16 cellular contexts compared by ENCODE assay signal in the genomic region with DNA sequence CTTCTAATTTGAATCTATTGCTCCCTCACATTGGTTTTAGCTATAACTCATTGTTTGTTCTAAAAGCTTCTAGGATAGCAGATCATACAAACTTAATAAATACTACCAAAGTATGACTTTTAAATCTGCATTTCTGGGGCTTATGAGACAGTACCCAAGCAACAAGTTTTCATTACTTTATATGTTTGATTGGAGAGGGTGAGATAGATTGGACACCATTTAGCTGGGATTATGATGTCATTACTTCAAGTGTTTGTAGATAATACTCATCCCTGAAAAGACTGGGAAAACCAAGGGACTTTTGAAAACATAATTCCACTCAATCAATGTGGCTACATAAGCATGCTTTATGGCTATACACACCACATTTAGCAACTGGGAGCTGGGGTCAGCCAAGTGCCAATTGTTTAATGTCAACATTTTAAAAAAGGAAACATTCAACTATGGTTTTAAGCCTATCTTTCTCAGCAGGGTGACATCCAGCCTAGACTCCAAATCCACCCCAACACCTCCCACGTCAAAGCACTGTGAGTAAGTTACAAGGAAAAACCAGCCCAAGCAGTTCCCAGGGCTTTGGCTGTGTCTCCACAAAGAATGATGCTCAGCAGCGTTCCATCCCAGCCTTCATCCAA.
DNase-seq lines count a peak whose midpoint lies in the region; ATAC-seq, FAIRE-seq and TF ChIP-seq lines count a peak whose summit lies in the region.
"Had no signal": no experiment of that assay in that cellular context is flagged by ENCODE, and none has a peak within 500 bp of the region (broad histone marks: within the 10 kb centered on the region; RNA-seq: fewer than 3 reads in every experiment).

No MANE protein-coding gene starts in this region.

- in situ Hi-C loops in GM23248 (cut with MboI) = no loop called here

- peaks cover 31% of the 10 kb centered on the region for H3K4me1 ChIP-seq in GM23248 (ENCODE audit: insufficient read depth)
- no peaks in the 10 kb centered on the region for H3K4me1 ChIP-seq in tibial nerve
- H3K4me1 ChIP-seq: BLaER1 had no signal

- peaks cover 0 to 10% of the 10 kb centered on the region in 2 donors for H3K27me3 Mint-ChIP-seq in T-cell

- 17 to 22% methylated on average over 2 of the region's 2 CpGs for WGBS in GM23248 (ENCODE audit: low coverage in 1 of 2, low lambda C conversion rate in 2 of 2, missing lambda C conversion rate in 2 of 2), 2 experiments
- WGBS in tibial nerve, 2 donors = 48 to 63% methylated on average over 2 of the region's 2 CpGs

- TF ChIP-seq EP300 in tibial nerve (IDR thresholded peaks at IDR 0.05) = no peak

- peak overlapping the region; percentile 39 for H3K4me2 ChIP-seq in GM23248 (ENCODE audit: unreplicated experiment)
- H3K4me2 ChIP-seq: BLaER1 had no signal

- no peaks in the 10 kb centered on the region for H3K4me1 Mint-ChIP-seq in T-cell
- H3K4me1 Mint-ChIP-seq: H9 had no signal

- no peak overlapping the region for H3K4me3 ChIP-seq in AG04450 (ENCODE audit: low read depth, low read length)
- no peak overlapping the region for H3K4me3 ChIP-seq in GM23248
- H3K4me3 ChIP-seq in tibial nerve = no peak overlapping the region
- H3K4me3 ChIP-seq: BLaER1 had no signal

- no peaks in the 10 kb centered on the region for H3K36me3 ChIP-seq in GM23248 (ENCODE audit: low read depth)
- H3K36me3 ChIP-seq in tibial nerve = no peaks in the 10 kb centered on the region
- H3K36me3 ChIP-seq: BLaER1 had no signal

- no peak for FAIRE-seq in RCC 7860 (lab: Jason Lieb, UNC)
- FAIRE-seq: GM18507 had no signal

- H3K27ac Mint-ChIP-seq in T-cell = no peak overlapping the region
- H3K27ac Mint-ChIP-seq: activated naive CD8-positive, alpha-beta T cell; H9 had no signal

- H3F3A ChIP-seq in GM23248 (ENCODE audit: insufficient read depth) = peaks cover 42% of the 10 kb centered on the region

- H2AFZ ChIP-seq in GM23248 = no peak overlapping the region

- peaks cover 0 to 7% (median 3%) of the 10 kb centered on the region in 3 donors for H3K9me3 Mint-ChIP-seq in T-cell
- H3K9me3 Mint-ChIP-seq: H9 had no signal

- no peaks in the 10 kb centered on the region for H3K9me2 ChIP-seq in GM23248 (ENCODE audit: insufficient read depth)

- H3K9me3 ChIP-seq in AG04450 (ENCODE audit: control insufficient read depth, insufficient read depth, low read length) (no peaks in the 10 kb centered on the region), GM23248 (ENCODE audit: low read depth) (no peaks in the 10 kb centered on the region), tibial nerve (no peaks in the 10 kb centered on the region)
- H3K9me3 ChIP-seq: BLaER1 had no signal

- H3K27me3 ChIP-seq in AG04450 (ENCODE audit: control insufficient read depth, insufficient read depth, low read length) (no peaks in the 10 kb centered on the region), GM23248 (replicated peaks; ENCODE audit: insufficient read depth) (no peaks in the 10 kb centered on the region), tibial nerve (no peaks in the 10 kb centered on the region)
- H3K27me3 ChIP-seq: BLaER1, foreskin keratinocyte had no signal

- no peak overlapping the region for H3K4me3 Mint-ChIP-seq in T-cell
- H3K4me3 Mint-ChIP-seq: activated naive CD8-positive, alpha-beta T cell; H9 had no signal

- no peaks in the 10 kb centered on the region for H3K79me2 ChIP-seq in GM23248 (ENCODE audit: insufficient read depth)

- no peak for TF ChIP-seq POLR2A in tibial nerve (IDR thresholded peaks at IDR 0.05)

- CTCF ChIA-PET in AG04450 (lab: Charles Lee) = interaction anchor here (1.0 kb wide), 1 partner anchor 134 kb away, joined by 3 read pairs; no protein-coding TSS in a partner anchor
- CTCF ChIA-PET in T-cell (lab: Charles Lee) = no interaction called here

- POLR2A ChIA-PET in AG04450 (lab: Yijun Ruan, JAX) = no interaction called here
- POLR2A ChIA-PET in T-cell (lab: Charles Lee) = no interaction called here

- no peaks in the 10 kb centered on the region for H4K20me1 ChIP-seq in GM23248 (ENCODE audit: insufficient read depth)
- H4K20me1 ChIP-seq: BLaER1 had no signal

- TF ChIP-seq CTCF in AG04450 (IDR thresholded peaks at IDR 0.05; ENCODE audit: low read depth, low read length) (no peak), tibial nerve (IDR thresholded peaks at IDR 0.05) (no peak)

- ATAC-seq in T-cell (replicated peaks in 1 of 4) = no peak
- ATAC-seq: foreskin keratinocyte had no signal

- H3K27ac ChIP-seq in AG04450 (ENCODE audit: low read depth, low read length) (no peak overlapping the region), GM23248 (peak overlapping the region; percentile 63), tibial nerve (no peak overlapping the region)
- H3K27ac ChIP-seq: BLaER1, foreskin keratinocyte had no signal

- DNase-seq in AG04450 (ENCODE audit: low read depth, low spot score) = peak; percentile 78
- peak; percentile 90 for DNase-seq in GM23248
- DNase-seq in astrocyte of the hippocampus (ENCODE audit: low read depth, low spot score) = peak; percentile 60
- DNase-seq in iris pigment epithelial cell (ENCODE audit: low read depth) = peak; percentile 86
- no peak for DNase-seq in T-cell
- DNase-seq in NCI-H446 treated with DMSO at 0.1 percent for 48 hours (lab: John Stamatoyannopoulos, UW) = no peak
- DNase-seq in RCC 7860 (ENCODE audit: low spot score) = no peak
- no peak for DNase-seq in tibial nerve (ENCODE audit: low spot score in 2 of 2)
- DNase-seq: activated CD4-positive, alpha-beta T cell treated with anti-CD3 and anti-CD28 coated beads for 1 hour; foreskin keratinocyte; H9; stimulated activated CD8-positive, alpha-beta memory T cell treated with anti-CD3 and anti-CD28 coated beads, Interleukin-4, amount 100 ng/mL, for 48 hours; trophoblast cell had no signal

- H3K9ac ChIP-seq in GM23248 = peak overlapping the region; percentile 30; the same call in 1 of the 2 replicates
- H3K9ac ChIP-seq: BLaER1 had no signal

- no peaks in the 10 kb centered on the region for H3K36me3 Mint-ChIP-seq in T-cell
- H3K36me3 Mint-ChIP-seq: activated naive CD8-positive, alpha-beta T cell had no signal

Comparison
In these comparisons a context has a peak if more than half of its experiments do, and no peak if none do; other contexts are left out.
1. DNase-seq: peak in AG04450 (single experiment), GM23248 (single experiment), astrocyte of the hippocampus (single experiment) and iris pigment epithelial cell (single experiment); none in T-cell (0 of 34), NCI-H446 treated with DMSO at 0.1 percent for 48 hours (single experiment), RCC 7860 (single experiment) and tibial nerve (0 of 2).